ENCODE assay signal across 4 cellular contexts in the genomic region with DNA sequence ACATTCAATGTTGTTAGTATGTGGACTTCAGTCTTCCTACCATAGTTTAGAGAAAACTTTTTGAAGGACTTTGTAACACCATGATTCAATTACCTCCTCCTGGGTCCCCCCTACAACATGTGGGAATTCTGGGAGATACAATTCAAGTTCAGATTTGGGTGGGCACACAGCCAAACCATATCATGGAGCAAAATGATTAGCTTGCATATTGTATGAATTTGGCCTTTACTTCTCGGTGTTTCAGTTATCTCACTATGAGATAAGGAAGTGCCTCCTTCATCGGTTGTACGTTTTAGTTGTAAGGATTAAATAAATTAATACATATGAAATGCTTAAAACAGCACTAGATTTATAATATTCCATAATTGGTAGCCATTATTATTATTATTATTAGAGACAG.
A peak's percentile ranks its signal among the peaks of the same experiment; 100 is the strongest.
TF ChIP-seq lines count a peak whose summit lies in the region.

No MANE protein-coding gene starts in this region.

TF ChIP-seq in A549, 52 proteins besides CTCF, POLR2A, EP300 and RAD21:
- TF ChIP-seq CHD4 (IDR thresholded peaks at IDR 0.05; ENCODE audit: borderline replicate concordance) = no peak
- peak; percentile 68 for TF ChIP-seq MAFK (IDR thresholded peaks at IDR 0.05; ENCODE audit: partially characterized antibody)
- TF ChIP-seq TFCP2L1 (CRISPR knock-in tag; IDR thresholded peaks at IDR 0.05) = no peak
TF ChIP-seq in A549: peak in this region for 1.

TF ChIP-seq in GM23338, 12 proteins besides CTCF, POLR2A, EP300 and RAD21 (continues in another document):
- no peak for TF ChIP-seq CREB1 (CRISPR knock-in tag; IDR thresholded peaks at IDR 0.05; ENCODE audit: low read depth)
- no peak for TF ChIP-seq ZNF331 (CRISPR knock-in tag; IDR thresholded peaks at IDR 0.05; ENCODE audit: low read depth)
- no peak for TF ChIP-seq ETS1 (IDR thresholded peaks at IDR 0.05)
- TF ChIP-seq, protein P1, sequence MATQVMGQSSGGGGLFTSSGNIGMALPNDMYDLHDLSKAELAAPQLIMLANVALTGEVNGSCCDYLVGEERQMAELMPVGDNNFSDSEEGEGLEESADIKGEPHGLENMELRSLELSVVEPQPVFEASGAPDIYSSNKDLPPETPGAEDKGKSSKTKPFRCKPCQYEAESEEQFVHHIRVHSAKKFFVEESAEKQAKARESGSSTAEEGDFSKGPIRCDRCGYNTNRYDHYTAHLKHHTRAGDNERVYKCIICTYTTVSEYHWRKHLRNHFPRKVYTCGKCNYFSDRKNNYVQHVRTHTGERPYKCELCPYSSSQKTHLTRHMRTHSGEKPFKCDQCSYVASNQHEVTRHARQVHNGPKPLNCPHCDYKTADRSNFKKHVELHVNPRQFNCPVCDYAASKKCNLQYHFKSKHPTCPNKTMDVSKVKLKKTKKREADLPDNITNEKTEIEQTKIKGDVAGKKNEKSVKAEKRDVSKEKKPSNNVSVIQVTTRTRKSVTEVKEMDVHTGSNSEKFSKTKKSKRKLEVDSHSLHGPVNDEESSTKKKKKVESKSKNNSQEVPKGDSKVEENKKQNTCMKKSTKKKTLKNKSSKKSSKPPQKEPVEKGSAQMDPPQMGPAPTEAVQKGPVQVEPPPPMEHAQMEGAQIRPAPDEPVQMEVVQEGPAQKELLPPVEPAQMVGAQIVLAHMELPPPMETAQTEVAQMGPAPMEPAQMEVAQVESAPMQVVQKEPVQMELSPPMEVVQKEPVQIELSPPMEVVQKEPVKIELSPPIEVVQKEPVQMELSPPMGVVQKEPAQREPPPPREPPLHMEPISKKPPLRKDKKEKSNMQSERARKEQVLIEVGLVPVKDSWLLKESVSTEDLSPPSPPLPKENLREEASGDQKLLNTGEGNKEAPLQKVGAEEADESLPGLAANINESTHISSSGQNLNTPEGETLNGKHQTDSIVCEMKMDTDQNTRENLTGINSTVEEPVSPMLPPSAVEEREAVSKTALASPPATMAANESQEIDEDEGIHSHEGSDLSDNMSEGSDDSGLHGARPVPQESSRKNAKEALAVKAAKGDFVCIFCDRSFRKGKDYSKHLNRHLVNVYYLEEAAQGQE (IDR thresholded peaks at IDR 0.05; ENCODE audit: unreplicated experiment) = no peak

TF ChIP-seq in IMR-90, 13 proteins besides CTCF, POLR2A, EP300 and RAD21:
- TF ChIP-seq MAZ (IDR thresholded peaks at IDR 0.05; ENCODE audit: borderline replicate concordance, low read depth, low read length) (no peak), MAFK (IDR thresholded peaks at IDR 0.05; ENCODE audit: low read depth, low read length) (peak; percentile 64), SMC3 (IDR thresholded peaks at IDR 0.05; ENCODE audit: low read depth, low read length) (no peak)

TF ChIP-seq in K562, 482 proteins besides CTCF, POLR2A, EP300 and RAD21:
- TF ChIP-seq MAFF (IDR thresholded peaks at IDR 0.05; ENCODE audit: low read length) (peak; percentile 60; the same call in 1 of the 2 replicates), HDAC6 (IDR thresholded peaks at IDR 0.05; ENCODE audit: low read depth, low read length) (no peak), RBM34 (IDR thresholded peaks at IDR 0.05; ENCODE audit: borderline replicate concordance, insufficient read depth, low read length) (no peak), ELF1 (tag; IDR thresholded peaks at IDR 0.05) (no peak), PRMT5 (CRISPR knock-in tag; IDR thresholded peaks at IDR 0.05) (no peak), C11orf30 (IDR thresholded peaks at IDR 0.05; ENCODE audit: low read depth) (peak; percentile 73; the same call in 1 of the 2 replicates), NFIC (IDR thresholded peaks at IDR 0.05) (0 out of 2 replicates have a peak, but pooled peaks have one; percentile 4), MAFG (tag; conservative IDR thresholded peaks at IDR 0.05) (peak; percentile 63; the same call in 1 of the 2 replicates), MAFK (IDR thresholded peaks at IDR 0.05; ENCODE audit: low read length) (peak; percentile 67), RB1 (IDR thresholded peaks at IDR 0.05; ENCODE audit: low read depth) (no peak), ZHX1 (conservative IDR thresholded peaks at IDR 0.05; ENCODE audit: low read length) (no peak), TBP (optimal IDR thresholded peaks at IDR 0.05; ENCODE audit: low read depth, low read length) (no peak), HDAC8 (tag; IDR thresholded peaks at IDR 0.05) (no peak), KLF10 (CRISPR knock-in tag; IDR thresholded peaks at IDR 0.05) (no peak), ZNF316 (IDR thresholded peaks at IDR 0.05) (peak; percentile 83), ZNF311 (CRISPR knock-in tag; IDR thresholded peaks at IDR 0.05) (no peak), ZNF384 (IDR thresholded peaks at IDR 0.05; ENCODE audit: low read depth, low read length) (no peak), POLR2B (IDR thresholded peaks at IDR 0.05; ENCODE audit: low read depth, partially characterized antibody) (no peak), NR3C1 (CRISPR knock-in tag; IDR thresholded peaks at IDR 0.05) (no peak)
- TF ChIP-seq, protein P2, sequence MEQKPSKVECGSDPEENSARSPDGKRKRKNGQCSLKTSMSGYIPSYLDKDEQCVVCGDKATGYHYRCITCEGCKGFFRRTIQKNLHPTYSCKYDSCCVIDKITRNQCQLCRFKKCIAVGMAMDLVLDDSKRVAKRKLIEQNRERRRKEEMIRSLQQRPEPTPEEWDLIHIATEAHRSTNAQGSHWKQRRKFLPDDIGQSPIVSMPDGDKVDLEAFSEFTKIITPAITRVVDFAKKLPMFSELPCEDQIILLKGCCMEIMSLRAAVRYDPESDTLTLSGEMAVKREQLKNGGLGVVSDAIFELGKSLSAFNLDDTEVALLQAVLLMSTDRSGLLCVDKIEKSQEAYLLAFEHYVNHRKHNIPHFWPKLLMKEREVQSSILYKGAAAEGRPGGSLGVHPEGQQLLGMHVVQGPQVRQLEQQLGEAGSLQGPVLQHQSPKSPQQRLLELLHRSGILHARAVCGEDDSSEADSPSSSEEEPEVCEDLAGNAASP (IDR thresholded peaks at IDR 0.05) = no peak
- TF ChIP-seq, protein P3, sequence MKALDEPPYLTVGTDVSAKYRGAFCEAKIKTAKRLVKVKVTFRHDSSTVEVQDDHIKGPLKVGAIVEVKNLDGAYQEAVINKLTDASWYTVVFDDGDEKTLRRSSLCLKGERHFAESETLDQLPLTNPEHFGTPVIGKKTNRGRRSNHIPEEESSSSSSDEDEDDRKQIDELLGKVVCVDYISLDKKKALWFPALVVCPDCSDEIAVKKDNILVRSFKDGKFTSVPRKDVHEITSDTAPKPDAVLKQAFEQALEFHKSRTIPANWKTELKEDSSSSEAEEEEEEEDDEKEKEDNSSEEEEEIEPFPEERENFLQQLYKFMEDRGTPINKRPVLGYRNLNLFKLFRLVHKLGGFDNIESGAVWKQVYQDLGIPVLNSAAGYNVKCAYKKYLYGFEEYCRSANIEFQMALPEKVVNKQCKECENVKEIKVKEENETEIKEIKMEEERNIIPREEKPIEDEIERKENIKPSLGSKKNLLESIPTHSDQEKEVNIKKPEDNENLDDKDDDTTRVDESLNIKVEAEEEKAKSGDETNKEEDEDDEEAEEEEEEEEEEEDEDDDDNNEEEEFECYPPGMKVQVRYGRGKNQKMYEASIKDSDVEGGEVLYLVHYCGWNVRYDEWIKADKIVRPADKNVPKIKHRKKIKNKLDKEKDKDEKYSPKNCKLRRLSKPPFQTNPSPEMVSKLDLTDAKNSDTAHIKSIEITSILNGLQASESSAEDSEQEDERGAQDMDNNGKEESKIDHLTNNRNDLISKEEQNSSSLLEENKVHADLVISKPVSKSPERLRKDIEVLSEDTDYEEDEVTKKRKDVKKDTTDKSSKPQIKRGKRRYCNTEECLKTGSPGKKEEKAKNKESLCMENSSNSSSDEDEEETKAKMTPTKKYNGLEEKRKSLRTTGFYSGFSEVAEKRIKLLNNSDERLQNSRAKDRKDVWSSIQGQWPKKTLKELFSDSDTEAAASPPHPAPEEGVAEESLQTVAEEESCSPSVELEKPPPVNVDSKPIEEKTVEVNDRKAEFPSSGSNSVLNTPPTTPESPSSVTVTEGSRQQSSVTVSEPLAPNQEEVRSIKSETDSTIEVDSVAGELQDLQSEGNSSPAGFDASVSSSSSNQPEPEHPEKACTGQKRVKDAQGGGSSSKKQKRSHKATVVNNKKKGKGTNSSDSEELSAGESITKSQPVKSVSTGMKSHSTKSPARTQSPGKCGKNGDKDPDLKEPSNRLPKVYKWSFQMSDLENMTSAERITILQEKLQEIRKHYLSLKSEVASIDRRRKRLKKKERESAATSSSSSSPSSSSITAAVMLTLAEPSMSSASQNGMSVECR (CRISPR knock-in tag; IDR thresholded peaks at IDR 0.05) = no peak
